5 cellular contexts compared by ENCODE assay signal in the genomic region with DNA sequence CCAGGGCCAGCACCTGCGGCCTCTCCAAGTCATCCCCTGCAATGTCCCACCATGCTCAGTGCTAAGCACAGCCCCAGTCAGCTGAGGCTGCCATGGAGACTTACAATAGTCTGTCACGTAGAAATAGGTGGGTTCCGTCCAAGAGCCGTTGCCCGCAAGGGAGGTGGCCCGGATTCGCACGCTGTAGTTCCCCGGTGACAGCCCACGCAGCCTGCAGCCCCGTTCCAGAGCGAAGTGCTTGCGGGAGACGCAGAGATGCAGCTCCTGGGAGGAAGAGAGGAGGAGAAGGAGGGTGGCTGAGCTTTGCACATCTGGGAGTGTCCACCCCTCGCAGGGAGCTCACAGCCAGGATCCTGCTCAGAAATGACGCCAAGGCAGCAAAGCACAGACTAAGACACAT.
"Had no signal": no experiment of that assay in that cellular context is flagged by ENCODE, and none has a peak within 500 bp of the region (broad histone marks: within the 10 kb centered on the region; RNA-seq: fewer than 3 reads in every experiment).

No MANE protein-coding gene starts in this region.

- ATAC-seq: GM23338, HepG2 had no signal

- H3K4me2 ChIP-seq: GM23338 had no signal

- DNase-seq: H9, HCEC 1CT had no signal

- H3K27ac ChIP-seq: HL-60 had no signal

- H3K4me3 ChIP-seq: GM23338 had no signal

- H2AFZ ChIP-seq: GM23338 had no signal
